ENCODE assay signal across 16 cellular contexts in the genomic region with DNA sequence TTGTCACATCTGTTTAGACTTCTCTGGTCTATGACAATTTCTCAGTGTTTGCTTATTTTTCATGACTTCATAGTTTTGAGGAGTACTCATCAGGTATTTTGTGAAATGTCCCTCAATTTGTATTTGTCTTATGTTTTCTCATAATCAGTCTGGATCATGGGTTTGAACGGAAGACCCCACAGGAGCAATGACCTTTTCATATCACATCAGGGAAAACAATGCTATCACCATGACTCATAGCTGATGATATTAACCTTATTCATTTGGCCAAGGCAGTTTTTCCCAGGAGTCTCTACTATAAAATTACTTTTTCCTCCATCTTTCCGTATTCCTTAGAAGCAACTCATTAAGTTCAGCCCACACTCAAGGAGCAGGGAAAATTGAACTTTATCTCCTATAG. TPM values are rescaled to one million over a fixed set of nuclear protein-coding genes. Genes with fewer than 3 reads are reported as not detected.
DNase-seq lines count a peak whose midpoint lies in the region; ATAC-seq and TF ChIP-seq lines count a peak whose summit lies in the region.
"Had no signal": no experiment of that assay in that cellular context is flagged by ENCODE, and none has a peak within 500 bp of the region (broad histone marks: within the 10 kb centered on the region; RNA-seq: fewer than 3 reads in every experiment).

No MANE protein-coding gene starts in this region.

- 0 out of 2 replicates have a peak overlapping the region, but pooled peaks have one; percentile 30 for H3K4me3 ChIP-seq in ACC112 (ENCODE audit: low read depth, low read length)
- H3K4me3 ChIP-seq in fibroblast of villous mesenchyme (ENCODE audit: low read depth, low read length): no peak overlapping the region
- H3K4me3 ChIP-seq: lower lobe of right lung, prostate gland had no signal

- H3K27me3 Mint-ChIP-seq in natural killer cell (ENCODE audit: low read depth in 2 of 2): peaks cover 0 to 7% of the 10 kb centered on the region in 2 donors
- H3K27me3 Mint-ChIP-seq: stimulated activated naive CD8-positive, alpha-beta T cell treated with anti-CD3 and anti-CD28 coated beads, Interleukin-15, Interleukin-2, amounts not matched to agents 100 ng/mL and 50 ng/mL, for 24 hours had no signal

- peaks cover 0 to 2% of the 10 kb centered on the region in 2 donors for H3K9me3 Mint-ChIP-seq in natural killer cell

- intact Hi-C loops in natural killer cell (cut with micrococcal nuclease): no loop called here

- no peak overlapping the region for H3K27ac Mint-ChIP-seq in natural killer cell
- H3K27ac Mint-ChIP-seq: naive thymus-derived CD4-positive, alpha-beta T cell; stimulated activated naive CD8-positive, alpha-beta T cell treated with anti-CD3 and anti-CD28 coated beads, Interleukin-15, Interleukin-2, amounts not matched to agents 100 ng/mL and 50 ng/mL, for 24 hours had no signal

- no peaks in the 10 kb centered on the region for H3K79me2 ChIP-seq in ACC112 (ENCODE audit: control insufficient read depth, insufficient read depth, low read length, unreplicated experiment)

- H3K4me1 ChIP-seq in ACC112 (ENCODE audit: control insufficient read depth, insufficient read depth, low read length, unreplicated experiment): peaks cover 48% of the 10 kb centered on the region
- H3K4me1 ChIP-seq: prostate gland had no signal

- H2AFZ ChIP-seq in ACC112 (ENCODE audit: low read length, unreplicated experiment): peak overlapping the region; percentile 43

- no peaks in the 10 kb centered on the region for H3K27me3 ChIP-seq in ACC112 (ENCODE audit: insufficient read depth, low read length)

- DNase-seq in HS-27A (ENCODE audit: low read depth) (peak; percentile 5), amniotic epithelial cell (ENCODE audit: low read depth) (peak; percentile 31), fibroblast of villous mesenchyme (ENCODE audit: low read depth) (peak; percentile 3), NCI-H1694 treated with DMSO at 0.1 percent for 48 hours (lab: John Stamatoyannopoulos, UW) (no peak), natural killer cell (no peak)
- no peak for DNase-seq in stimulated activated naive CD4-positive, alpha-beta T cell (lab: John Stamatoyannopoulos, UW)
- DNase-seq in activated effector memory CD4-positive, alpha-beta T cell treated with anti-CD3 and anti-CD28 coated beads, Interleukin-2, amount 50 U/mL, for 16 hours: no peak
- DNase-seq: lower lobe of right lung; naive thymus-derived CD4-positive, alpha-beta T cell; NCI-H1694; NCI-H510A treated with DMSO at 0.1 percent for 48 hours had no signal

- TF ChIP-seq CTCF in fibroblast of villous mesenchyme (IDR thresholded peaks at IDR 0.05; ENCODE audit: insufficient read depth, low read depth, low read length) (no peak), natural killer cell (IDR thresholded peaks at IDR 0.05) (no peak)

- ATAC-seq in natural killer cell: no peak
- ATAC-seq: lower lobe of right lung; naive thymus-derived CD4-positive, alpha-beta T cell had no signal

- no peaks in the 10 kb centered on the region for H3K36me3 ChIP-seq in ACC112 (ENCODE audit: insufficient read depth, low read length)
- H3K36me3 ChIP-seq: lower lobe of right lung, prostate gland had no signal

- no peak overlapping the region for H3K4me3 Mint-ChIP-seq in natural killer cell
- H3K4me3 Mint-ChIP-seq: naive thymus-derived CD4-positive, alpha-beta T cell; stimulated activated naive CD8-positive, alpha-beta T cell treated with anti-CD3 and anti-CD28 coated beads, Interleukin-15, Interleukin-2, amounts not matched to agents 100 ng/mL and 50 ng/mL, for 24 hours had no signal

- peak overlapping the region; percentile 95 for H3K27ac ChIP-seq in ACC112 (ENCODE audit: low read depth, low read length)
- H3K27ac ChIP-seq: lower lobe of right lung, prostate gland, VCaP had no signal

- no peaks in the 10 kb centered on the region for H3K36me3 Mint-ChIP-seq in natural killer cell
- H3K36me3 Mint-ChIP-seq: naive thymus-derived CD4-positive, alpha-beta T cell had no signal

- H3K4me1 Mint-ChIP-seq in natural killer cell: no peaks in the 10 kb centered on the region
- H3K4me1 Mint-ChIP-seq: naive thymus-derived CD4-positive, alpha-beta T cell had no signal

RNA-seq across cellular contexts. Expression of a gene that starts 32.7 kb away (rescaled TPM):
- total RNA-seq in fibroblast of villous mesenchyme (not detected in 2 replicates), natural killer cell (not detected)
- total RNA-seq: naive thymus-derived CD4-positive, alpha-beta T cell; ureter had no signal

RNA-seq across cellular contexts. Expression of a gene that starts 47.5 kb away (rescaled TPM):
- total RNA-seq in fibroblast of villous mesenchyme: 0.32 TPM in 1 of 2 replicates, not detected in the other
- total RNA-seq in natural killer cell: not detected
- total RNA-seq: naive thymus-derived CD4-positive, alpha-beta T cell; prostate gland; ureter had no signal

Comparison
In these comparisons a context has a peak if more than half of its experiments do, and no peak if none do; other contexts are left out.
1. DNase-seq: peak in HS-27A (single experiment), amniotic epithelial cell (single experiment) and fibroblast of villous mesenchyme (single experiment); none in NCI-H1694 treated with DMSO at 0.1 percent for 48 hours (single experiment), stimulated activated naive CD4-positive, alpha-beta T cell (0 of 6), natural killer cell (single experiment) and activated effector memory CD4-positive, alpha-beta T cell treated with anti-CD3 and anti-CD28 coated beads, Interleukin-2, amount 50 U/mL, for 16 hours (single experiment).